In genomic region chr19:51016798-51017683, GRCh38 we compare ENCODE assay signal across 1 cellular context.
TF ChIP-seq lines count a peak whose summit lies in the region.

No MANE protein-coding gene starts in this region.

TF ChIP-seq in WTC11, 78 proteins besides CTCF, POLR2A, EP300 and RAD21 (continued from another document):
- TF ChIP-seq, protein P1, sequence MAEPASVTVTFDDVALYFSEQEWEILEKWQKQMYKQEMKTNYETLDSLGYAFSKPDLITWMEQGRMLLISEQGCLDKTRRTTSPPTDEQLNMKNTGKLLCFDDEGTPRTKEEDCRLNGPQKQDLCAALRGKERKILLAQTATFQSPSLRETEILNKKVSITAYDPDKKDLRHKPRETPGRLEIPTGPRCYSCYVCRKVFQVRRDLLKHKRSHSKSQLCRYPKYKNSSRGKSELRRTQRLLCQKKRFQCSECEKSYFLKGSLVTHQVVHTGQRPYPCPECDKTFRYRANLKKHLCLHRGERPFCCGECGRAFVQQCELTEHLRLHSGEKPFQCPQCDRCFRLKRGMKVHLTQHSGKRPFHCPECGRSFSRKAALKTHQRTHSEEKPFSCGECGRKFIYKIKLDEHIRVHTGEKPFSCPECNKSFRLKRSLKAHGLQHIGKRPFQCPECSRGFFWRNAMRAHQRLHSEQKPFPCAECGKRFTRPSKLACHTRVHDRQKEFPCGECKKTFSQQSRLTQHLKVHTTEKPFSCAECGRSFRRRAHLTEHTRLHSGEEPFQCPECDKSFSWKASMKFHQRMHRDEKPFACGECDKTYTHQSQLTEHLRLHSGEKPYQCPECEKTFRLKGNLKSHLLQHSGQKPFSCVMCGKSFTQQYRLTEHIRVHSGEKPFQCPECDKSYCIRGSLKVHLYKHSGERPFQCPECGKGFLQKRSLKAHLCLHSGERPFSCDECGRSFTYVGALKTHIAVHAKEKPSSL (CRISPR knock-in tag; conservative IDR thresholded peaks at IDR 0.05) = no peak
- no peak for TF ChIP-seq ATF1 (CRISPR knock-in tag; IDR thresholded peaks at IDR 0.05)
- TF ChIP-seq FOXP1 (CRISPR knock-in tag; IDR thresholded peaks at IDR 0.05; ENCODE audit: borderline replicate concordance) = 0 out of 2 replicates have a peak, but pooled peaks have one; percentile 29
- TF ChIP-seq, protein P2, sequence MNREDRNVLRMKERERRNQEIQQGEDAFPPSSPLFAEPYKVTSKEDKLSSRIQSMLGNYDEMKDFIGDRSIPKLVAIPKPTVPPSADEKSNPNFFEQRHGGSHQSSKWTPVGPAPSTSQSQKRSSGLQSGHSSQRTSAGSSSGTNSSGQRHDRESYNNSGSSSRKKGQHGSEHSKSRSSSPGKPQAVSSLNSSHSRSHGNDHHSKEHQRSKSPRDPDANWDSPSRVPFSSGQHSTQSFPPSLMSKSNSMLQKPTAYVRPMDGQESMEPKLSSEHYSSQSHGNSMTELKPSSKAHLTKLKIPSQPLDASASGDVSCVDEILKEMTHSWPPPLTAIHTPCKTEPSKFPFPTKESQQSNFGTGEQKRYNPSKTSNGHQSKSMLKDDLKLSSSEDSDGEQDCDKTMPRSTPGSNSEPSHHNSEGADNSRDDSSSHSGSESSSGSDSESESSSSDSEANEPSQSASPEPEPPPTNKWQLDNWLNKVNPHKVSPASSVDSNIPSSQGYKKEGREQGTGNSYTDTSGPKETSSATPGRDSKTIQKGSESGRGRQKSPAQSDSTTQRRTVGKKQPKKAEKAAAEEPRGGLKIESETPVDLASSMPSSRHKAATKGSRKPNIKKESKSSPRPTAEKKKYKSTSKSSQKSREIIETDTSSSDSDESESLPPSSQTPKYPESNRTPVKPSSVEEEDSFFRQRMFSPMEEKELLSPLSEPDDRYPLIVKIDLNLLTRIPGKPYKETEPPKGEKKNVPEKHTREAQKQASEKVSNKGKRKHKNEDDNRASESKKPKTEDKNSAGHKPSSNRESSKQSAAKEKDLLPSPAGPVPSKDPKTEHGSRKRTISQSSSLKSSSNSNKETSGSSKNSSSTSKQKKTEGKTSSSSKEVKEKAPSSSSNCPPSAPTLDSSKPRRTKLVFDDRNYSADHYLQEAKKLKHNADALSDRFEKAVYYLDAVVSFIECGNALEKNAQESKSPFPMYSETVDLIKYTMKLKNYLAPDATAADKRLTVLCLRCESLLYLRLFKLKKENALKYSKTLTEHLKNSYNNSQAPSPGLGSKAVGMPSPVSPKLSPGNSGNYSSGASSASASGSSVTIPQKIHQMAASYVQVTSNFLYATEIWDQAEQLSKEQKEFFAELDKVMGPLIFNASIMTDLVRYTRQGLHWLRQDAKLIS (CRISPR knock-in tag; IDR thresholded peaks at IDR 0.05; ENCODE audit: borderline replicate concordance) = no peak
- no peak for TF ChIP-seq ERG (CRISPR knock-in tag; IDR thresholded peaks at IDR 0.05)
- peak; percentile 76 for TF ChIP-seq SP1 (CRISPR knock-in tag; conservative IDR thresholded peaks at IDR 0.05)
- no peak for TF ChIP-seq TEAD1 (CRISPR knock-in tag; IDR thresholded peaks at IDR 0.05)
- TF ChIP-seq OVOL2 (CRISPR knock-in tag; IDR thresholded peaks at IDR 0.05; ENCODE audit: borderline replicate concordance) = no peak
- 0 out of 2 replicates have a peak, but pooled peaks have one; percentile 29 for TF ChIP-seq FOXK1 (CRISPR knock-in tag; IDR thresholded peaks at IDR 0.05)
- TF ChIP-seq, protein P3, sequence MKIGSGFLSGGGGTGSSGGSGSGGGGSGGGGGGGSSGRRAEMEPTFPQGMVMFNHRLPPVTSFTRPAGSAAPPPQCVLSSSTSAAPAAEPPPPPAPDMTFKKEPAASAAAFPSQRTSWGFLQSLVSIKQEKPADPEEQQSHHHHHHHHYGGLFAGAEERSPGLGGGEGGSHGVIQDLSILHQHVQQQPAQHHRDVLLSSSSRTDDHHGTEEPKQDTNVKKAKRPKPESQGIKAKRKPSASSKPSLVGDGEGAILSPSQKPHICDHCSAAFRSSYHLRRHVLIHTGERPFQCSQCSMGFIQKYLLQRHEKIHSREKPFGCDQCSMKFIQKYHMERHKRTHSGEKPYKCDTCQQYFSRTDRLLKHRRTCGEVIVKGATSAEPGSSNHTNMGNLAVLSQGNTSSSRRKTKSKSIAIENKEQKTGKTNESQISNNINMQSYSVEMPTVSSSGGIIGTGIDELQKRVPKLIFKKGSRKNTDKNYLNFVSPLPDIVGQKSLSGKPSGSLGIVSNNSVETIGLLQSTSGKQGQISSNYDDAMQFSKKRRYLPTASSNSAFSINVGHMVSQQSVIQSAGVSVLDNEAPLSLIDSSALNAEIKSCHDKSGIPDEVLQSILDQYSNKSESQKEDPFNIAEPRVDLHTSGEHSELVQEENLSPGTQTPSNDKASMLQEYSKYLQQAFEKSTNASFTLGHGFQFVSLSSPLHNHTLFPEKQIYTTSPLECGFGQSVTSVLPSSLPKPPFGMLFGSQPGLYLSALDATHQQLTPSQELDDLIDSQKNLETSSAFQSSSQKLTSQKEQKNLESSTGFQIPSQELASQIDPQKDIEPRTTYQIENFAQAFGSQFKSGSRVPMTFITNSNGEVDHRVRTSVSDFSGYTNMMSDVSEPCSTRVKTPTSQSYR (CRISPR knock-in tag; IDR thresholded peaks at IDR 0.05) = no peak
- TF ChIP-seq IRF2 (CRISPR knock-in tag; IDR thresholded peaks at IDR 0.05; ENCODE audit: borderline replicate concordance, low read depth) = no peak
- no peak for TF ChIP-seq PRRX2 (CRISPR knock-in tag; IDR thresholded peaks at IDR 0.05)
- TF ChIP-seq TCF7 (CRISPR knock-in tag; IDR thresholded peaks at IDR 0.05; ENCODE audit: low read depth) = no peak
- peak; percentile 57; the same call in 1 of the 2 replicates for TF ChIP-seq ZBTB21 (CRISPR knock-in tag; IDR thresholded peaks at IDR 0.05; ENCODE audit: borderline replicate concordance)
- TF ChIP-seq SOX15 (CRISPR knock-in tag; IDR thresholded peaks at IDR 0.05) = no peak
- no peak for TF ChIP-seq JAZF1 (CRISPR knock-in tag; IDR thresholded peaks at IDR 0.05)
- TF ChIP-seq GTF2I (CRISPR knock-in tag; conservative IDR thresholded peaks at IDR 0.05) = no peak
- no peak for TF ChIP-seq AR (CRISPR knock-in tag; IDR thresholded peaks at IDR 0.05)
- peak; percentile 100 for TF ChIP-seq PRDM15 (CRISPR knock-in tag; IDR thresholded peaks at IDR 0.05)
- TF ChIP-seq NFYB (CRISPR knock-in tag; conservative IDR thresholded peaks at IDR 0.05; ENCODE audit: low read depth) = no peak
- TF ChIP-seq ATF3 (CRISPR knock-in tag; conservative IDR thresholded peaks at IDR 0.05) = no peak
- TF ChIP-seq ESRRA (CRISPR knock-in tag; IDR thresholded peaks at IDR 0.05; ENCODE audit: borderline replicate concordance) = no peak
- TF ChIP-seq ZNF671 (CRISPR knock-in tag; IDR thresholded peaks at IDR 0.05) = no peak
- TF ChIP-seq SMAD4 (CRISPR knock-in tag; IDR thresholded peaks at IDR 0.05) = 0 out of 2 replicates have a peak, but pooled peaks have one; percentile 57
- TF ChIP-seq, protein P4, sequence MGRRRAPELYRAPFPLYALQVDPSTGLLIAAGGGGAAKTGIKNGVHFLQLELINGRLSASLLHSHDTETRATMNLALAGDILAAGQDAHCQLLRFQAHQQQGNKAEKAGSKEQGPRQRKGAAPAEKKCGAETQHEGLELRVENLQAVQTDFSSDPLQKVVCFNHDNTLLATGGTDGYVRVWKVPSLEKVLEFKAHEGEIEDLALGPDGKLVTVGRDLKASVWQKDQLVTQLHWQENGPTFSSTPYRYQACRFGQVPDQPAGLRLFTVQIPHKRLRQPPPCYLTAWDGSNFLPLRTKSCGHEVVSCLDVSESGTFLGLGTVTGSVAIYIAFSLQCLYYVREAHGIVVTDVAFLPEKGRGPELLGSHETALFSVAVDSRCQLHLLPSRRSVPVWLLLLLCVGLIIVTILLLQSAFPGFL (CRISPR knock-in tag; IDR thresholded peaks at IDR 0.05; ENCODE audit: borderline replicate concordance) = no peak
- 0 out of 2 replicates have a peak, but pooled peaks have one; percentile 21 for TF ChIP-seq ZNF121 (CRISPR knock-in tag; IDR thresholded peaks at IDR 0.05)
- no peak for TF ChIP-seq HMGA2 (CRISPR knock-in tag; IDR thresholded peaks at IDR 0.05)
- TF ChIP-seq, protein P5, sequence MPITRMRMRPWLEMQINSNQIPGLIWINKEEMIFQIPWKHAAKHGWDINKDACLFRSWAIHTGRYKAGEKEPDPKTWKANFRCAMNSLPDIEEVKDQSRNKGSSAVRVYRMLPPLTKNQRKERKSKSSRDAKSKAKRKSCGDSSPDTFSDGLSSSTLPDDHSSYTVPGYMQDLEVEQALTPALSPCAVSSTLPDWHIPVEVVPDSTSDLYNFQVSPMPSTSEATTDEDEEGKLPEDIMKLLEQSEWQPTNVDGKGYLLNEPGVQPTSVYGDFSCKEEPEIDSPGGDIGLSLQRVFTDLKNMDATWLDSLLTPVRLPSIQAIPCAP (CRISPR knock-in tag; IDR thresholded peaks at IDR 0.05) = no peak; the same call in 1 of the 2 replicates
